Comparison of ENCODE assay signal across 21 cellular contexts in genomic region chr3:189363856-189364255, GRCh38.
DNase-seq lines count a peak whose midpoint lies in the region; ATAC-seq and TF ChIP-seq lines count a peak whose summit lies in the region.
"Had no signal": no experiment of that assay in that cellular context is flagged by ENCODE, and none has a peak within 500 bp of the region (broad histone marks: within the 10 kb centered on the region; RNA-seq: fewer than 3 reads in every experiment).

No MANE protein-coding gene starts in this region.

- H3K4me2 ChIP-seq in mesenchymal stem cell (ENCODE audit: low read length, poor library complexity, severe bottlenecking), result no peak overlapping the region
- H3K4me2 ChIP-seq: PC-9 had no signal

- no peak overlapping the region for H2BK12ac ChIP-seq in mesenchymal stem cell (ENCODE audit: low read length in 2 of 2)

- no peak overlapping the region for H2AFZ ChIP-seq in mesenchymal stem cell (ENCODE audit: low read depth, low read length)
- H2AFZ ChIP-seq: PC-9 had no signal

- no peak overlapping the region for H3K4ac ChIP-seq in mesenchymal stem cell (ENCODE audit: low read depth in 1 of 2, low read length in 2 of 2)

- no peak overlapping the region for H2BK120ac ChIP-seq in mesenchymal stem cell (ENCODE audit: low read depth, low read length)

- no peak overlapping the region for H2AK5ac ChIP-seq in mesenchymal stem cell (ENCODE audit: low read length, severe bottlenecking)

- H3K4me1 ChIP-seq in right atrium auricular region (no peaks in the 10 kb centered on the region), mesenchymal stem cell (ENCODE audit: control insufficient read depth, insufficient read depth, low read depth, low read length) (peaks cover 3% of the 10 kb centered on the region)
- H3K4me1 ChIP-seq: sigmoid colon had no signal

- intact Hi-C loops in Right ventricle myocardium inferior (cut with DNase I), result no loop called here

- H2BK15ac ChIP-seq in mesenchymal stem cell (ENCODE audit: low read depth, poor library complexity, severe bottlenecking), result no peak overlapping the region

- WGBS in mesenchymal stem cell, result no CpG with 5 or more reads among the region's 1 CpG

- H3K27me3 ChIP-seq in right atrium auricular region (no peaks in the 10 kb centered on the region), mesenchymal stem cell (ENCODE audit: control insufficient read depth in 1 of 2, insufficient read depth in 1 of 2, low read length in 2 of 2) (no peaks in the 10 kb centered on the region)
- H3K27me3 ChIP-seq: esophagus squamous epithelium, sigmoid colon had no signal

- H3K23ac ChIP-seq in mesenchymal stem cell (ENCODE audit: low read length in 2 of 2), result no peak overlapping the region

- H3K9ac ChIP-seq in mesenchymal stem cell (ENCODE audit: low read length), result peak overlapping the region; percentile 61

- H3K4me3 ChIP-seq in right atrium auricular region (no peak overlapping the region), cardiac fibroblast (replicated peaks in 1 of 2; ENCODE audit: low read depth in 2 of 2, low read length in 2 of 2) (no peak overlapping the region), mesenchymal stem cell (ENCODE audit: insufficient read depth in 1 of 2, low read depth in 1 of 2, low read length in 2 of 2) (peak overlapping the region in 1 of 2 experiments; percentile 46)
- H3K4me3 ChIP-seq: esophagus squamous epithelium, PC-9, sigmoid colon had no signal

- no peak for TF ChIP-seq CTCF in right atrium auricular region (IDR thresholded peaks at IDR 0.05)
- TF ChIP-seq CTCF in cardiac fibroblast (IDR thresholded peaks at IDR 0.05; ENCODE audit: low read depth, low read length), result no peak

- H3K27ac ChIP-seq in right atrium auricular region, result no peak overlapping the region
- H3K27ac ChIP-seq in mesenchymal stem cell (ENCODE audit: low read length, poor library complexity, severe bottlenecking), result no peak overlapping the region
- H3K27ac ChIP-seq: C4-2B, PC-9, sigmoid colon had no signal

- DNase-seq in Right ventricle myocardium inferior (ENCODE audit: missing footprints) (no peak), right atrium auricular region (ENCODE audit: low spot score) (no peak), cardiac fibroblast (ENCODE audit: low read depth in 2 of 2) (peak; percentile 5 to 75), mesenchymal stem cell (no peak), SK-N-DZ (ENCODE audit: low spot score) (no peak), SKM-1 (lab: John Stamatoyannopoulos, UW; ENCODE audit: unreplicated experiment) (no peak)
- DNase-seq: 8988T; activated CD4-positive, alpha-beta T cell treated with anti-CD3 and anti-CD28 coated beads for 48 hours; activated naive CD4-positive, alpha-beta T cell; DMS153; esophagus squamous epithelium; H7; KG1; NCI-H1105 treated with DMSO at 0.1 percent for 48 hours; NCI-H2107; NCI-H748 treated with DMSO at 0.1 percent for 48 hours; PC-9; sigmoid colon had no signal

- no peak overlapping the region for H4K91ac ChIP-seq in mesenchymal stem cell (ENCODE audit: low read length)

- no peak overlapping the region for H4K8ac ChIP-seq in mesenchymal stem cell (ENCODE audit: low read length)

- ATAC-seq in Right ventricle myocardium inferior (peak; percentile 72), GM18907 (IDR thresholded peaks at IDR 0.05; ENCODE audit: unreplicated experiment) (no peak), GM19467 (IDR thresholded peaks at IDR 0.05; ENCODE audit: unreplicated experiment) (no peak)

- no peaks in the 10 kb centered on the region for H3K79me1 ChIP-seq in mesenchymal stem cell (replicated peaks; ENCODE audit: low read length, poor library complexity, severe bottlenecking)

- H3K36me3 ChIP-seq in right atrium auricular region, result no peaks in the 10 kb centered on the region
- H3K36me3 ChIP-seq in mesenchymal stem cell (ENCODE audit: control insufficient read depth in 1 of 2, insufficient read depth in 2 of 2, low read depth in 1 of 2, low read length in 2 of 2), result no peaks in the 10 kb centered on the region
- H3K36me3 ChIP-seq: esophagus squamous epithelium, sigmoid colon had no signal

- H3K14ac ChIP-seq in mesenchymal stem cell (ENCODE audit: low read length in 2 of 2), result no peak overlapping the region

- no peak overlapping the region for H2BK5ac ChIP-seq in mesenchymal stem cell (ENCODE audit: low read depth, low read length, poor library complexity, severe bottlenecking)

- H3K18ac ChIP-seq in mesenchymal stem cell (ENCODE audit: low read depth in 1 of 2, low read length in 2 of 2), result no peak overlapping the region

- no peaks in the 10 kb centered on the region for H3K9me3 ChIP-seq in right atrium auricular region
- H3K9me3 ChIP-seq in mesenchymal stem cell (ENCODE audit: control insufficient read depth, low read length), result no peaks in the 10 kb centered on the region
- H3K9me3 ChIP-seq: esophagus squamous epithelium, sigmoid colon had no signal

Comparison
In these comparisons a context has a peak if more than half of its experiments do, and no peak if none do; other contexts are left out.
1. DNase-seq: peak in cardiac fibroblast (2 of 2); none in Right ventricle myocardium inferior (single experiment), right atrium auricular region (single experiment), mesenchymal stem cell (single experiment), SK-N-DZ (single experiment) and SKM-1 (single experiment).